ENCODE assay signal across 8 cellular contexts in genomic region chr12:23950011-23950774, GRCh38. TPM values are rescaled to one million over a fixed set of nuclear protein-coding genes. Genes with fewer than 3 reads are reported as not detected.
DNase-seq lines count a peak whose midpoint lies in the region; ATAC-seq, FAIRE-seq and TF ChIP-seq lines count a peak whose summit lies in the region.

No MANE protein-coding gene starts in this region.

- H3K36me3 ChIP-seq in MG63 (no peaks in the 10 kb centered on the region), bronchial epithelial cell (ENCODE audit: control insufficient read depth, insufficient read depth, low read length) (no peaks in the 10 kb centered on the region)

- H3K27ac Mint-ChIP-seq in stimulated activated memory B cell treated with anti-CD40 and anti-IgM and Interleukin-4, amounts not matched to agents 10 μg/mL and 1 μg/mL and 100 μg/mL, for 72 hours: no peak overlapping the region

- H3K27me3 ChIP-seq in MG63 (peaks cover 50% of the 10 kb centered on the region), bronchial epithelial cell (ENCODE audit: control insufficient read depth, insufficient read depth, low read length) (peaks cover 7% of the 10 kb centered on the region)

- H3K36me3 Mint-ChIP-seq in stimulated activated memory B cell treated with anti-CD40 and anti-IgM and Interleukin-4, amounts not matched to agents 10 μg/mL and 1 μg/mL and 100 μg/mL, for 72 hours: no peaks in the 10 kb centered on the region

- no peaks in the 10 kb centered on the region for H3K9me3 Mint-ChIP-seq in stimulated activated memory B cell treated with anti-CD40 and anti-IgM and Interleukin-4, amounts not matched to agents 10 μg/mL and 1 μg/mL and 100 μg/mL, for 72 hours

- FAIRE-seq in bronchial epithelial cell (lab: Jason Lieb, UNC): no peak

- no peaks in the 10 kb centered on the region for H3K9me3 ChIP-seq in MG63

- peak; percentile 12 for ATAC-seq in stimulated activated memory B cell treated with anti-CD40 and anti-IgM and Interleukin-4, amounts not matched to agents 10 μg/mL and 1 μg/mL and 100 μg/mL, for 72 hours

- TF ChIP-seq CTCF in bronchial epithelial cell (IDR thresholded peaks at IDR 0.05; ENCODE audit: insufficient read depth, low read length, severe bottlenecking) (no peak), GM20000 (IDR thresholded peaks at IDR 0.05; ENCODE audit: extremely low read depth, missing control alignments) (no peak)

- no peaks in the 10 kb centered on the region for H3K27me3 Mint-ChIP-seq in stimulated activated memory B cell treated with anti-CD40 and anti-IgM and Interleukin-4, amounts not matched to agents 10 μg/mL and 1 μg/mL and 100 μg/mL, for 72 hours

- H3K4me3 ChIP-seq in MG63: peak overlapping the region; percentile 33
- peak overlapping the region; percentile 19 for H3K4me3 ChIP-seq in bronchial epithelial cell (ENCODE audit: low read depth, low read length)

- no peak for DNase-seq in MG63
- DNase-seq in bronchial epithelial cell (ENCODE audit: low read depth): peak; percentile 13
- DNase-seq in islet precursor cell: peak; percentile 79
- DNase-seq in DMS114 treated with DMSO at 0.1 percent for 48 hours (lab: John Stamatoyannopoulos, UW; ENCODE audit: unreplicated experiment): no peak
- DNase-seq in dedifferentiated amniotic fluid mesenchymal stem cell (ENCODE audit: extremely low spot score): no peak
- no peak for DNase-seq in GM20000 (ENCODE audit: low spot score)
- no peak for DNase-seq in central memory CD4-positive, alpha-beta T cell

- H3K4me1 Mint-ChIP-seq in stimulated activated memory B cell treated with anti-CD40 and anti-IgM and Interleukin-4, amounts not matched to agents 10 μg/mL and 1 μg/mL and 100 μg/mL, for 72 hours: no peaks in the 10 kb centered on the region

- no peak overlapping the region for H3K4me3 Mint-ChIP-seq in stimulated activated memory B cell treated with anti-CD40 and anti-IgM and Interleukin-4, amounts not matched to agents 10 μg/mL and 1 μg/mL and 100 μg/mL, for 72 hours

RNA-seq across cellular contexts. Expression of gene SOX5, which starts 0.7 kb away (rescaled TPM):
- not detected in 2 replicates for total RNA-seq in MG63 (2014; rRNA removed; shearing (Covaris generic); ENCODE audit: low replicate concordance)
- under 0.01 TPM in 2 replicates for total RNA-seq in bronchial epithelial cell

Comparison
In these comparisons a context has a peak if more than half of its experiments do, and no peak if none do; other contexts are left out.
1. DNase-seq: peak in bronchial epithelial cell (single experiment) and islet precursor cell (single experiment); none in MG63 (single experiment), DMS114 treated with DMSO at 0.1 percent for 48 hours (single experiment), dedifferentiated amniotic fluid mesenchymal stem cell (single experiment), GM20000 (single experiment) and central memory CD4-positive, alpha-beta T cell (single experiment).